1 cellular context compared by ENCODE assay signal in genomic region chr11:63491614-63492372, GRCh38.
TF ChIP-seq lines count a peak whose summit lies in the region.

No MANE protein-coding gene starts in this region.

TF ChIP-seq in H1, 55 proteins besides CTCF, POLR2A, EP300 and RAD21:
- TF ChIP-seq CEBPB (IDR thresholded peaks at IDR 0.05; ENCODE audit: low read depth, low read length) (no peak), PHF8 (conservative IDR thresholded peaks at IDR 0.05; ENCODE audit: low read depth, low read length) (no peak), EGR1 (IDR thresholded peaks at IDR 0.05; ENCODE audit: borderline replicate concordance, low read depth, low read length) (no peak), BRCA1 (IDR thresholded peaks at IDR 0.05; ENCODE audit: low read depth, low read length) (no peak), USF2 (IDR thresholded peaks at IDR 0.05; ENCODE audit: low read length) (no peak), CBX8 (IDR thresholded peaks at IDR 0.05; ENCODE audit: borderline replicate concordance, low read depth, low read length) (no peak), CREB1 (IDR thresholded peaks at IDR 0.05) (no peak), CHD1 (IDR thresholded peaks at IDR 0.05; ENCODE audit: low read depth, low read length) (no peak), YY1 (IDR thresholded peaks at IDR 0.05; ENCODE audit: low read depth, low read length) (no peak), E2F6 (IDR thresholded peaks at IDR 0.05) (no peak), SRF (IDR thresholded peaks at IDR 0.05; ENCODE audit: low read depth, low read length) (no peak), SIN3A (conservative IDR thresholded peaks at IDR 0.05 in 1 of 2, IDR thresholded peaks at IDR 0.05 in 1 of 2; ENCODE audit: low read depth in 1 of 2, low read length in 2 of 2) (no peak)
TF ChIP-seq in H1: peak in this region for 0.
